8 cellular contexts compared by ENCODE assay signal in the genomic region with DNA sequence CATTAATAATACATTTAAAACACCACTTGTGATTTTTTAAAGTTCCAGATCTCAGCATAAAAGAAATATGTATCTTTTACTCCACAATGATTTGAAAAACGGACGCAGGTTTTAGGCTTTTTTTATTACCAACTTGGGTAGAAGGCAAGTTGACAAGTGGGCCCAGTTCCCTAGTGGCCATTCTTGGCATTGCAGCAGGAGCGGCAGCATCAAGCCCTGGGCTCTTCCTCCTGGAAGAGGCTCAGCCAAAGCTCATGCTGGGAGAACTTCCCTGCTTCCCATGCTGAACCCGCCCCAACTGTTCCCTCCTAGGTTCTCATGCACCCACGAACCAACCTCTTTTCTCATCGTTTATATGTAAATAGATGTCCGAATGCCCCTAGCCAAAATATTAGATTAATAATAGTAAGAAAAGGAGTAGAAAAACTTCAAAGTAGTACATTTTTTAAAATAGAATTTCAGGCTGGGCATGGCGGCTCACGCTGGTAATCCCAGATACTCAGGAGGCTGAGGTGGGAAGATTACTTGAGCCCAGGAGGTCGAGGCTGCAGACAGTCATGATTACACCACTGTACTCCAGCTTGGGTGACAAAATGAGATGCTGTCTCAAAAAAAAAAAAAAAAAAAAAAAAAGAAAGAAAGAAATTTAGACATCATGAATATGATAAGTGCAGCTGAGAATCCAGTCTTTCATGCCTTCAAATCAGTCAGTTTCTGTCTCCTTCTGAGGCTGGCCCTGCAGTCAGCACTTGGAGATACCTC. TPM values are rescaled to one million over a fixed set of nuclear protein-coding genes. Genes with fewer than 3 reads are reported as not detected.
A peak's percentile ranks its signal among the peaks of the same experiment; 100 is the strongest.
DNase-seq lines count a peak whose midpoint lies in the region; ATAC-seq, FAIRE-seq and TF ChIP-seq lines count a peak whose summit lies in the region.

No MANE protein-coding gene starts in this region.

- no peak for ATAC-seq in HG03159 (IDR thresholded peaks at IDR 0.05; ENCODE audit: unreplicated experiment)

- H3K27me3 Mint-ChIP-seq in progenitor cell of endocrine pancreas: peaks cover 23% of the 10 kb centered on the region

- H3K4me3 Mint-ChIP-seq in progenitor cell of endocrine pancreas (ENCODE audit: low read depth): no peak overlapping the region

- no peak for FAIRE-seq in frontal cortex (lab: Jason Lieb, UNC)

- H3K36me3 Mint-ChIP-seq in progenitor cell of endocrine pancreas (ENCODE audit: insufficient read depth): no peaks in the 10 kb centered on the region

- H3K9me3 Mint-ChIP-seq in progenitor cell of endocrine pancreas (ENCODE audit: low read depth): no peaks in the 10 kb centered on the region

- DNase-seq in activated gamma-delta T cell treated with Interleukin-2 at 50 U/mL for 16 hours: peak; percentile 23
- no peak for DNase-seq in activated gamma-delta T cell (lab: John Stamatoyannopoulos, UW)
- peak in 46 of 76 experiments; percentile 14 to 69 (median 42) for DNase-seq in HUDEP-2 (lab: John Stamatoyannopoulos, UW; ENCODE audit: unreplicated experiment in 76 of 76)
- DNase-seq in erythroblast (lab: John Stamatoyannopoulos, UW): peak; percentile 54 to 74
- peak; percentile 34 for DNase-seq in progenitor cell of endocrine pancreas (ENCODE audit: low spot score, unreplicated experiment)
- no peak for DNase-seq in frontal cortex (ENCODE audit: low spot score in 2 of 2)

- no peak overlapping the region for H3K27ac Mint-ChIP-seq in progenitor cell of endocrine pancreas

- no peaks in the 10 kb centered on the region for H3K4me1 Mint-ChIP-seq in progenitor cell of endocrine pancreas (ENCODE audit: low read depth)

- no peak overlapping the region for H3K4me3 ChIP-seq in WI38 (ENCODE audit: low read depth, low read length)

- TF ChIP-seq CTCF in WI38 (IDR thresholded peaks at IDR 0.05; ENCODE audit: low read depth, low read length) (peak; percentile 68), progenitor cell of endocrine pancreas (IDR thresholded peaks at IDR 0.05; ENCODE audit: unreplicated experiment) (peak; percentile 70)

- TF ChIP-seq POLR2A in erythroblast (IDR thresholded peaks at IDR 0.05; ENCODE audit: low read length): no peak

RNA-seq across cellular contexts. Expression of gene MYB, which starts 18.2 kb away (rescaled TPM):
- 4.6 and 5.6 TPM in 2 replicates for total RNA-seq in progenitor cell of endocrine pancreas
- total RNA-seq in frontal cortex: 2.9 TPM

Comparison
In these comparisons a context has a peak if more than half of its experiments do, and no peak if none do; other contexts are left out.
1. DNase-seq: peak in activated gamma-delta T cell treated with Interleukin-2 at 50 U/mL for 16 hours (single experiment), HUDEP-2 (46 of 76), erythroblast (2 of 2) and progenitor cell of endocrine pancreas (single experiment); none in activated gamma-delta T cell (single experiment) and frontal cortex (0 of 2).